Comparison of ENCODE assay signal across 8 cellular contexts in genomic region chr11:326842-327580, GRCh38. TPM values are rescaled to one million over a fixed set of nuclear protein-coding genes. Genes with fewer than 3 reads are reported as not detected.
DNase-seq lines count a peak whose midpoint lies in the region; ATAC-seq lines count a peak whose summit lies in the region.

No MANE protein-coding gene starts in this region.

- peaks cover 35% of the 10 kb centered on the region for H3K4me1 ChIP-seq in adipocyte (ENCODE audit: control insufficient read depth, insufficient read depth, low read length)

- peak; percentile 32 for DNase-seq in Daoy (ENCODE audit: low read depth)
- DNase-seq in NOMO-1 (lab: John Stamatoyannopoulos, UW; ENCODE audit: unreplicated experiment in 2 of 2) = peak; percentile 81 to 83
- no peak for DNase-seq in adipocyte (ENCODE audit: low read depth)
- DNase-seq in iPS-NIHi7 (ENCODE audit: extremely low spot score) = peak; percentile 1
- peak; percentile 48 for DNase-seq in stimulated activated CD4-positive, alpha-beta T cell treated with anti-CD3 and anti-CD28 coated beads, Interleukin-12 subunit alpha, Interleukin-12 subunit beta, amount 100 ng/mL, for 4 hours
- no peak for DNase-seq in iPS-NIHi11 (ENCODE audit: low spot score)
- no peak for DNase-seq in NCI-H1105 (lab: John Stamatoyannopoulos, UW)

- H3K27me3 ChIP-seq in adipocyte (replicated peaks; ENCODE audit: control insufficient read depth, insufficient read depth, low read length) = no peaks in the 10 kb centered on the region

- no peaks in the 10 kb centered on the region for H3K9me3 ChIP-seq in adipocyte (ENCODE audit: control insufficient read depth, low read length)

- no peaks in the 10 kb centered on the region for H3K36me3 ChIP-seq in adipocyte (ENCODE audit: control insufficient read depth, insufficient read depth, low read length, severe bottlenecking)

- peak overlapping the region; percentile 82 for H3K9ac ChIP-seq in adipocyte (ENCODE audit: low read length)

- peak overlapping the region; percentile 65 for H3K4me3 ChIP-seq in adipocyte (ENCODE audit: low read length)

- peak; percentile 65 for ATAC-seq in GM21619 (IDR thresholded peaks at IDR 0.05; ENCODE audit: unreplicated experiment)

RNA-seq across cellular contexts. Expression of gene IFITM3, which starts 6.4 kb away (rescaled TPM):
- 16.9 and 22.8 TPM in 2 replicates for total RNA-seq in Daoy (2014; rRNA removed; shearing (Covaris generic))

RNA-seq across cellular contexts. Expression of gene IFITM1, which starts 13.2 kb away (rescaled TPM):
- 1.2 TPM in 2 replicates for total RNA-seq in Daoy (2014; rRNA removed; shearing (Covaris generic))

RNA-seq across cellular contexts. Expression of gene IFITM2, which starts 19.4 kb away (rescaled TPM):
- 1.2 and 6.1 TPM in 2 replicates for total RNA-seq in Daoy (2014; rRNA removed; shearing (Covaris generic))

RNA-seq across cellular contexts. Expression of gene IFITM5, which starts 27.7 kb away (rescaled TPM):
- not detected in 2 replicates for total RNA-seq in Daoy (2014; rRNA removed; shearing (Covaris generic))

RNA-seq across cellular contexts. Expression of gene PGGHG, which starts 38.1 kb away (rescaled TPM):
- total RNA-seq in Daoy (2014; rRNA removed; shearing (Covaris generic)) = 0.42 and 1.4 TPM in 2 replicates

Comparison
In these comparisons a context has a peak if more than half of its experiments do, and no peak if none do; other contexts are left out.
1. DNase-seq: peak in Daoy (single experiment), NOMO-1 (2 of 2), iPS-NIHi7 (single experiment) and stimulated activated CD4-positive, alpha-beta T cell treated with anti-CD3 and anti-CD28 coated beads, Interleukin-12 subunit alpha, Interleukin-12 subunit beta, amount 100 ng/mL, for 4 hours (single experiment); none in adipocyte (single experiment), iPS-NIHi11 (single experiment) and NCI-H1105 (single experiment).